35 cellular contexts compared by ENCODE assay signal in the genomic region with DNA sequence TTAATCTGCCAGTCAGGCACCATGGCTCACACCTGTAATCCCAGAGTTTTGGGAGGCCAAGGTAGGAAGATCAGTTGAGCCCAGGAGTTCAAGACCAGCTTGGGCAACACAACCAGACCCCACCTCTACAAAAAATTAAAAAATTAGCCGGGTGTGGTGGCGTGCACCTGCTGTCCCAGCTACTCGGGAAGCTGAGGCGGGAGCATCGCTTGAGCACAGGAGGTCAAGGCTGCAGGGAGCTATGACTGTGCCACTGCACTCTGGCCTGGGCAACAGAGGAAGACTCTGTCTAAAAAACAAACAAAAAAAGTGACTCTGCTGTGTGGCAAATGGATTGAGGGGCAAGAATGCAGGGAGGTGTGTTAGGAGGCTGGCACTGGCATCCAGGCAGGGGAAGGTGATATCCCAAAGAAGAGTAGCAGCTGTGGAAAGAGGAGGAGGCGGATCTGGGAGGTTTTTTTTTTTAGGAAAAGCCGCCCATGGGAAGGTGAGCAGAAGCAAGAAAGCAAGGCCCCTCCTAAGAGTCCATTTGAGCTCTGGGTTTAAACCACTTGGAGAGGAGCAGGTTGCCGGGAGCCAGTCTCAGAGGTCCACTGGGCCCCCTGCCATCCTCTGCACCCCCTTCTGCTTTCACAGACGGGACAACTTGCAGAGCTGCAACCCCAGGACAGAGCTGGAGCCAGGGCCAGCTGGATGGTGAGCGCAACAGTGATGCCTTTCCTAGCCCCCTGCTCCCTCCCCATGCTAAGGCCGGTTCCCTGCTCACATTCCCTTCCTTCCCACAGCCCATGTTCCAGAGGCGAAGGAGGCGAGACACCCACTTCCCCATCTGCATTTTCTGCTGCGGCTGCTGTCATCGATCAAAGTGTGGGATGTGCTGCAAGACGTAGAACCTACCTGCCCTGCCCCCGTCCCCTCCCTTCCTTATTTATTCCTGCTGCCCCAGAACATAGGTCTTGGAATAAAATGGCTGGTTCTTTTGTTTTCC. TPM values are rescaled to one million over a fixed set of nuclear protein-coding genes. Genes with fewer than 3 reads are reported as not detected.
A peak's percentile ranks its signal among the peaks of the same experiment; 100 is the strongest.
DNase-seq lines count a peak whose midpoint lies in the region; ATAC-seq and TF ChIP-seq lines count a peak whose summit lies in the region.
"Had no signal": no experiment of that assay in that cellular context is flagged by ENCODE, and none has a peak within 500 bp of the region (broad histone marks: within the 10 kb centered on the region; RNA-seq: fewer than 3 reads in every experiment).

No MANE protein-coding gene starts in this region.

- H3K4me1 Mint-ChIP-seq in GM23338 (peaks cover 11% of the 10 kb centered on the region), nephron (peaks cover 12% of the 10 kb centered on the region)

- H3K9me3 Mint-ChIP-seq in GM23338 = no peaks in the 10 kb centered on the region
- H3K9me3 Mint-ChIP-seq in nephron = no peaks in the 10 kb centered on the region
- H3K9me3 Mint-ChIP-seq: activated T-helper 2 cell treated with anti-CD3 and anti-CD28 coated beads, Interferon-gamma antibody, Interleukin-2, Interleukin-4, amounts not matched to agents 10 μg/mL and 5 μg/mL and 100 μg/mL, durations not matched to agents 14 hours and 24 hours and 36 hours had no signal

- in situ Hi-C loops in G401 (cut with HindIII; ENCODE audit: low sequenced_read_pairs) = no loop called here

- H3K4me3 ChIP-seq in GM23338 (no peak overlapping the region), MM.1S (ENCODE audit: low read length) (no peak overlapping the region), dorsolateral prefrontal cortex (peak overlapping the region in 33 of 59 donors; percentile 2 to 54 (median 31))
- H3K4me3 ChIP-seq: gastroesophageal sphincter, hepatocyte, PC-9, upper lobe of left lung had no signal

- H3K27me3 ChIP-seq in GM23338 (ENCODE audit: insufficient read depth) (no peaks in the 10 kb centered on the region), MM.1S (replicated peaks; ENCODE audit: insufficient read depth, low read length) (peaks cover 46% of the 10 kb centered on the region), dorsolateral prefrontal cortex (no peaks in the 10 kb centered on the region)
- H3K27me3 ChIP-seq: hepatocyte, upper lobe of left lung had no signal

- no peaks in the 10 kb centered on the region for H3K9me3 ChIP-seq in MM.1S (replicated peaks; ENCODE audit: insufficient read depth, low read length)
- H3K9me3 ChIP-seq: gastroesophageal sphincter, upper lobe of left lung had no signal

- H3K27ac Mint-ChIP-seq in GM23338 (no peak overlapping the region), nephron (peak overlapping the region in 2 of 3 experiments; percentile 40 to 54)
- H3K27ac Mint-ChIP-seq: activated CD8-positive, alpha-beta T cell treated with anti-CD3 and anti-CD28 coated beads, Interleukin-2, amount 10 ng/mL, durations not matched to agents 7 days and 5 days; activated T-helper 2 cell treated with anti-CD3 and anti-CD28 coated beads, Interferon-gamma antibody, Interleukin-2, Interleukin-4, amounts not matched to agents 10 μg/mL and 5 μg/mL and 100 μg/mL, durations not matched to agents 14 hours and 24 hours and 36 hours; T-helper 17 cell had no signal

- peak overlapping the region; percentile 72 for H3K4me2 ChIP-seq in GM23338
- no peak overlapping the region for H3K4me2 ChIP-seq in MM.1S (ENCODE audit: low read depth, low read length)
- H3K4me2 ChIP-seq: hepatocyte, PC-9 had no signal

- H3K4me1 ChIP-seq in GM23338 (ENCODE audit: insufficient read depth) (0 out of 2 replicates have a peak, but pooled peaks cover 8% of the 10 kb centered on the region), MM.1S (ENCODE audit: low read length) (no peaks in the 10 kb centered on the region)

- H3K27me3 Mint-ChIP-seq in GM23338 (ENCODE audit: insufficient read depth, low read depth, poor library complexity) = peaks cover 22% of the 10 kb centered on the region
- peaks cover 23% of the 10 kb centered on the region for H3K27me3 Mint-ChIP-seq in nephron (ENCODE audit: low read depth)

- intact Hi-C loops in dorsolateral prefrontal cortex (cut with DNase I) = no loop called here

- H3K9ac ChIP-seq in MM.1S (ENCODE audit: low read length) = no peak overlapping the region

- TF ChIP-seq CTCF in GM23338 (conservative IDR thresholded peaks at IDR 0.05; ENCODE audit: low read depth in 2 of 2) = no peak
- no peak for TF ChIP-seq CTCF in MM.1S (IDR thresholded peaks at IDR 0.05; ENCODE audit: low read length)
- TF ChIP-seq CTCF in dorsolateral prefrontal cortex (IDR thresholded peaks at IDR 0.05 in 54 of 56, conservative IDR thresholded peaks at IDR 0.05 in 2 of 56; ENCODE audit: low read depth in 1 of 56, partially characterized antibody in 56 of 56) = no peak
- TF ChIP-seq CTCF in nephron (IDR thresholded peaks at IDR 0.05; ENCODE audit: unreplicated experiment in 3 of 3) = no peak

- DNase-seq in GM23338 (ENCODE audit: low spot score) (peak; percentile 42), MM.1S (peak; percentile 3), dorsolateral prefrontal cortex (no peak), DMS79 treated with DMSO at 0.1 percent for 48 hours (lab: John Stamatoyannopoulos, UW) (no peak), G401 (ENCODE audit: low spot score) (no peak), NCI-H774 (lab: John Stamatoyannopoulos, UW) (no peak)
- DNase-seq: activated CD4-positive, alpha-beta T cell treated with anti-CD3 and anti-CD28 coated beads for 1 hour; activated CD8-positive, alpha-beta T cell treated with anti-CD3 and anti-CD28 coated beads, Interleukin-2, amount 10 ng/mL, durations not matched to agents 7 days and 5 days; activated naive CD4-positive, alpha-beta T cell treated with anti-CD3 and anti-CD28 coated beads, Interleukin-2, amount 50 U/mL, for 16 hours; amniotic stem cell; DMS153; effector CD4-positive, alpha-beta T cell; HCEC 1CT; IMR-90; left cardiac atrium; mesenchymal stem cell; NCI-H1092 treated with DMSO at 0.1 percent for 48 hours; NCI-H187; NCI-H524 treated with DMSO at 0.1 percent for 48 hours; NK-92 treated with Interleukin-12 subunit alpha and Interleukin-12 subunit beta, amount 100 ng/mL, for 24 hours; PC-9; stimulated activated CD4-positive, alpha-beta T cell treated with anti-CD3 and anti-CD28 coated beads, Interleukin-4, amount 100 ng/mL, for 4 hours; T-helper 17 cell; upper lobe of left lung had no signal

- H4K20me1 ChIP-seq in GM23338 (replicated peaks; ENCODE audit: insufficient read depth) = no peaks in the 10 kb centered on the region
- no peaks in the 10 kb centered on the region for H4K20me1 ChIP-seq in MM.1S (ENCODE audit: insufficient read depth, low read length)

- H2AFZ ChIP-seq in GM23338 (peak overlapping the region; percentile 98), MM.1S (ENCODE audit: low read length) (no peak overlapping the region)
- H2AFZ ChIP-seq: hepatocyte, PC-9 had no signal

- no peak overlapping the region for H3K27ac ChIP-seq in GM23338 (ENCODE audit: low read depth)
- H3K27ac ChIP-seq in MM.1S (ENCODE audit: low read length) = no peak overlapping the region
- H3K27ac ChIP-seq in dorsolateral prefrontal cortex = peak overlapping the region in 46 of 59 donors; percentile 3 to 79 (median 55)
- H3K27ac ChIP-seq: gastroesophageal sphincter, hepatocyte, PC-9, upper lobe of left lung had no signal

- H3K9me2 ChIP-seq in GM23338 (ENCODE audit: insufficient read depth) (no peaks in the 10 kb centered on the region), MM.1S (replicated peaks; ENCODE audit: insufficient read depth, low read length) (no peaks in the 10 kb centered on the region)

- peaks cover 4% of the 10 kb centered on the region; the same call in 1 of the 3 replicates for H3K36me3 Mint-ChIP-seq in GM23338 (ENCODE audit: low read depth)
- no peaks in the 10 kb centered on the region for H3K36me3 Mint-ChIP-seq in nephron (ENCODE audit: low read depth)

- H3K79me2 ChIP-seq in GM23338 (replicated peaks; ENCODE audit: insufficient read depth) = no peaks in the 10 kb centered on the region
- no peaks in the 10 kb centered on the region for H3K79me2 ChIP-seq in MM.1S (ENCODE audit: low read length)
- H3K79me2 ChIP-seq: hepatocyte had no signal

- H3F3A ChIP-seq in GM23338 (replicated peaks; ENCODE audit: low read depth) (no peaks in the 10 kb centered on the region), MM.1S (ENCODE audit: insufficient read depth, low read length) (no peaks in the 10 kb centered on the region)

- H3K36me3 ChIP-seq in GM23338 (ENCODE audit: insufficient read depth) (no peaks in the 10 kb centered on the region), MM.1S (replicated peaks; ENCODE audit: insufficient read depth, low read length) (no peaks in the 10 kb centered on the region)

- ATAC-seq in GM23338 (peak; percentile 20; the same call in 2 of the 3 replicates), HG02970 (IDR thresholded peaks at IDR 0.05; ENCODE audit: low FRiP score, unreplicated experiment) (no peak)
- ATAC-seq: activated CD8-positive, alpha-beta T cell treated with anti-CD3 and anti-CD28 coated beads, Interleukin-2, amount 10 ng/mL, durations not matched to agents 7 days and 5 days; gastroesophageal sphincter; left cardiac atrium; SK-N-SH treated with all-trans-retinoic acid at 6 μM for 48 hours; T-helper 17 cell had no signal

- H3K4me3 Mint-ChIP-seq in GM23338 (peak overlapping the region; percentile 7; the same call in 2 of the 3 replicates), nephron (no peak overlapping the region)
- H3K4me3 Mint-ChIP-seq: activated CD8-positive, alpha-beta T cell treated with anti-CD3 and anti-CD28 coated beads, Interleukin-2, amount 10 ng/mL, durations not matched to agents 7 days and 5 days; T-helper 17 cell had no signal

RNA-seq across cellular contexts. Expression of a gene that starts 2.1 kb away (rescaled TPM):
- total RNA-seq in GM23338 (2014; rRNA removed; shearing (Covaris generic)) = not detected in 2 replicates
- 0.65 TPM in 1 of 2 replicates, not detected in the other for polyA plus RNA-seq in GM23338 (2016; fragmentation: Nextera tagmentation; extraction: Ambion mirVana)
- 10 to 100 TPM in 42 of 120 experiments, 1 to 10 TPM in 68, under 1 TPM in 3, not detected in 7; 0.82 to 44.5 (median 6.7) TPM for total RNA-seq in dorsolateral prefrontal cortex
- total RNA-seq in G401 (2014; rRNA removed; shearing (Covaris generic)) = not detected in 2 replicates
- total RNA-seq: fibroblast of lung, gastroesophageal sphincter, posterior vena cava, subcutaneous adipose tissue had no signal
- polyA plus RNA-seq: AG04450, BJ, fibroblast of lung, IMR-90 had no signal

RNA-seq across cellular contexts. Expression of a gene that starts 7.5 kb away (rescaled TPM):
- 1.3 and 1.8 TPM in 2 replicates for total RNA-seq in GM23338 (2014; rRNA removed; shearing (Covaris generic))
- polyA plus RNA-seq in GM23338 (2016; fragmentation: Nextera tagmentation; extraction: Ambion mirVana) = 0.61 and 0.85 TPM in 2 replicates
- total RNA-seq in dorsolateral prefrontal cortex = 1,000 to 10,000 TPM in 1 of 120 experiments, 100 to 1,000 TPM in 101, 10 to 100 TPM in 18; 27.9 to 1,472 (median 249) TPM
- total RNA-seq in G401 (2014; rRNA removed; shearing (Covaris generic)) = not detected in 2 replicates
- total RNA-seq: hepatocyte, IMR-90, left cardiac atrium, posterior vena cava, subcutaneous adipose tissue, T-helper 17 cell had no signal
- polyA plus RNA-seq: AG04450, BJ, fibroblast of lung, IMR-90 had no signal

RNA-seq across cellular contexts. Expression of a gene that starts 15.7 kb away (rescaled TPM):
- 60.5 and 63.8 TPM in 2 replicates for total RNA-seq in GM23338 (2014; rRNA removed; shearing (Covaris generic))
- polyA plus RNA-seq in GM23338 (2016; fragmentation: Nextera tagmentation; extraction: Ambion mirVana) = 28.9 and 36.4 TPM in 2 replicates
- 100 to 1,000 TPM; 141 to 299 (median 188) TPM for total RNA-seq in dorsolateral prefrontal cortex
- 90.7 and 98.8 TPM in 2 replicates for total RNA-seq in G401 (2014; rRNA removed; shearing (Covaris generic))

RNA-seq across cellular contexts. Expression of a gene that starts 35.6 kb away (rescaled TPM):
- total RNA-seq in GM23338 (2014; rRNA removed; shearing (Covaris generic)) = 195 and 212 TPM in 2 replicates
- 116 and 125 TPM in 2 replicates for polyA plus RNA-seq in GM23338 (2016; fragmentation: Nextera tagmentation; extraction: Ambion mirVana)
- total RNA-seq in dorsolateral prefrontal cortex = 10 to 100 TPM in 26 of 120 experiments, 1 to 10 TPM in 94; 3.1 to 18.0 (median 7.6) TPM
- 16.7 and 18.7 TPM in 2 replicates for total RNA-seq in G401 (2014; rRNA removed; shearing (Covaris generic))

RNA-seq across cellular contexts. Expression of a gene that starts 44.5 kb away (rescaled TPM):
- 0.10 and 0.12 TPM in 2 replicates for total RNA-seq in GM23338 (2014; rRNA removed; shearing (Covaris generic))
- polyA plus RNA-seq in GM23338 (2016; fragmentation: Nextera tagmentation; extraction: Ambion mirVana) = 0.32 and 0.66 TPM in 2 replicates
- 100 to 1,000 TPM in 47 of 120 experiments, 10 to 100 TPM in 73; 17.2 to 416 (median 84.9) TPM for total RNA-seq in dorsolateral prefrontal cortex
- not detected in 2 replicates for total RNA-seq in G401 (2014; rRNA removed; shearing (Covaris generic))
- polyA plus RNA-seq: AG04450, BJ, hepatocyte had no signal

Comparison
In these comparisons a context has a peak if more than half of its experiments do, and no peak if none do; other contexts are left out.
1. DNase-seq: peak in GM23338 (single experiment) and MM.1S (single experiment); none in dorsolateral prefrontal cortex (0 of 10), DMS79 treated with DMSO at 0.1 percent for 48 hours (single experiment), G401 (single experiment) and NCI-H774 (single experiment).
2. H3K27ac ChIP-seq: peak in dorsolateral prefrontal cortex (46 of 59); none in GM23338 (single experiment) and MM.1S (single experiment).
3. H3K4me3 ChIP-seq: peak in dorsolateral prefrontal cortex (33 of 59); none in GM23338 (single experiment) and MM.1S (single experiment).
4. RNA of a gene that starts 7.5 kb away (total RNA-seq): 27.9 to 1,472 TPM in dorsolateral prefrontal cortex; 1.3 to 1.8 TPM in GM23338 and not detected in G401; every median in the first group is over 10 times any median in the second.